9 cellular contexts compared by ENCODE assay signal in genomic region chr2:235911125-235911524, GRCh38.
"Had no signal": no experiment of that assay in that cellular context is flagged by ENCODE, and none has a peak within 500 bp of the region (broad histone marks: within the 10 kb centered on the region; RNA-seq: fewer than 3 reads in every experiment).

No MANE protein-coding gene starts in this region.

- H3K27ac Mint-ChIP-seq: IgD-negative memory B cell had no signal

- H3K4me3 ChIP-seq: GM23248, HAP-1 had no signal

- H3K9me3 ChIP-seq: HAP-1 had no signal

- H2AFZ ChIP-seq: GM23248 had no signal

- H3K9ac ChIP-seq: GM23248 had no signal

- H3K36me3 ChIP-seq: HAP-1 had no signal

- ATAC-seq: HCT116, HepG2 had no signal

- H3K27ac ChIP-seq: GM23248, HL-60 had no signal

- FAIRE-seq: H1, H54, HepG2 had no signal

- DNase-seq: GM23248, KBM-7 had no signal

- H3K36me3 Mint-ChIP-seq: IgD-negative memory B cell had no signal

- H3K4me1 ChIP-seq: HAP-1 had no signal
